22 cellular contexts compared by ENCODE assay signal in the genomic region with DNA sequence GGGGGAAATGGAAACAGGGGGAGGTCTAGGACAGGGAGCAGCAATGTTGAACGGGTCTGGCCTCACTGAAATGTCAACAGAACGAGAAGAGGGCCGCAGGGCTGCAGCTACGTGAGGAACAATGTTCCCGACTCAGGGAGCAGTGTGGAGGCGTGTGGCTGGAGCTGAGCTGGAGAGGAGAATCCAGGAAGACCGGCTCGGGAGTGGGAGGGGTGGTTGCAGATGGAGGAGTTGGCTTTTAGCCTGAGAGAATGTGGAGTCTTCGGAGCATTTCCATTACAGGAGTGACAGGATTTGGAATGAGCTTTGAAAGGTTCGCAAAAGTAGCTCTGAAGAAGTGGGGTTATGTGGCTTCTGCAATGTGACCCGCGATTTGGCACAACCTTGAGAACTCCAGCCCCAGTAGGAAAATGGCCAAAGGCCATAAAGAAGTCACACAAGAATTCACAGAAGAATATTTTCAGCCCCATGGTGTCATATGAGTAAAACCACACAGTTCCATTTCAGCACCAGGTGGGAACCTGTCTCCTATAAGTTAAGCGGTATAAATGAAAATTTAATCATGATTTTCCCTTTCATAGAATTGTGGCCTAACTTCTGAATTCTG.
DNase-seq lines count a peak whose midpoint lies in the region; ATAC-seq and FAIRE-seq lines count a peak whose summit lies in the region.
"Had no signal": no experiment of that assay in that cellular context is flagged by ENCODE, and none has a peak within 500 bp of the region (broad histone marks: within the 10 kb centered on the region; RNA-seq: fewer than 3 reads in every experiment).

No MANE protein-coding gene starts in this region.

- WGBS in right cardiac atrium = 39% methylated on average over 13 of the region's 13 CpGs

- FAIRE-seq in GM19239 (lab: Jason Lieb, UNC) = no peak
- FAIRE-seq: HTR-8/SVneo had no signal

- DNase-seq in right cardiac atrium (peak in 2 of 3 donors; percentile 25 to 56), left ventricle myocardium superior (no peak), iPS-NIHi7 (ENCODE audit: extremely low spot score) (peak; percentile 41), posterior cingulate gyrus (peak in 8 of 10 donors; percentile 54 to 95 (median 75)), GM19238 (ENCODE audit: insufficient read length, low spot score) (no peak), GM19240 (ENCODE audit: insufficient read length, low spot score) (no peak), GM19239 (ENCODE audit: insufficient read length, low spot score) (no peak), nucleus accumbens (lab: John Stamatoyannopoulos, UW) (no peak)
- DNase-seq: 8988T; activated CD8-positive, alpha-beta memory T cell treated with anti-CD3 and anti-CD28 coated beads, Interleukin-2, amount 10 ng/mL, durations not matched to agents 7 days and 5 days; DMS153; gastrocnemius medialis; natural killer cell; NCI-H2171; right lobe of liver; stimulated activated CD4-positive, alpha-beta T cell treated with anti-CD3 and anti-CD28 coated beads, Interleukin-4, amount 100 ng/mL, for 24 hours; stimulated activated CD8-positive, alpha-beta memory T cell treated with anti-CD3 and anti-CD28 coated beads, Interleukin-4, amount 100 ng/mL, for 48 hours; tibial artery had no signal

- H3K4me1 ChIP-seq in right cardiac atrium (ENCODE audit: control insufficient read depth, insufficient read depth, low read length) = no peaks in the 10 kb centered on the region
- H3K4me1 ChIP-seq: adrenal gland, gastrocnemius medialis, right lobe of liver had no signal

- H3K27me3 ChIP-seq in right cardiac atrium (ENCODE audit: control insufficient read depth, insufficient read depth) = no peaks in the 10 kb centered on the region
- H3K27me3 ChIP-seq: adrenal gland, gastrocnemius medialis, right lobe of liver, tibial artery had no signal

- ATAC-seq in right cardiac atrium (peak; percentile 26 to 52), left ventricle myocardium superior (no peak)
- ATAC-seq: activated CD8-positive, alpha-beta memory T cell treated with anti-CD3 and anti-CD28 coated beads, Interleukin-2, amount 10 ng/mL, durations not matched to agents 7 days and 5 days; gastrocnemius medialis; natural killer cell; Panc1; right lobe of liver had no signal

- no peak overlapping the region for H3K4me3 ChIP-seq in right cardiac atrium (ENCODE audit: low read length)
- H3K4me3 ChIP-seq: adrenal gland, gastrocnemius medialis, right lobe of liver, tibial artery had no signal

- H3K27ac ChIP-seq in right cardiac atrium (ENCODE audit: low read length) = no peak overlapping the region
- H3K27ac ChIP-seq: adrenal gland, C4-2B, gastrocnemius medialis, right lobe of liver, tibial artery had no signal

- no peaks in the 10 kb centered on the region for H3K9me3 ChIP-seq in right cardiac atrium (ENCODE audit: control insufficient read depth, low read length)
- H3K9me3 ChIP-seq: adrenal gland, gastrocnemius medialis, right lobe of liver, tibial artery had no signal

- intact Hi-C loops in right cardiac atrium (cut with DNase I) (loop anchor here in 1 of 4 donors (10.0 kb wide), 1 partner anchor 56 kb away; no protein-coding TSS in a partner anchor), left ventricle myocardium superior (cut with micrococcal nuclease) (no loop called here), posterior cingulate gyrus (cut with DNase I) (no loop called here)

Comparison
In these comparisons a context has a peak if more than half of its experiments do, and no peak if none do; other contexts are left out.
1. DNase-seq: peak in right cardiac atrium (2 of 3), iPS-NIHi7 (single experiment) and posterior cingulate gyrus (8 of 10); none in left ventricle myocardium superior (single experiment), GM19238 (single experiment), GM19240 (single experiment), GM19239 (single experiment) and nucleus accumbens (0 of 56).